ENCODE assay signal across 24 cellular contexts in genomic region chr4:14918336-14918735, GRCh38.
"Had no signal": no experiment of that assay in that cellular context is flagged by ENCODE, and none has a peak within 500 bp of the region (broad histone marks: within the 10 kb centered on the region; RNA-seq: fewer than 3 reads in every experiment).

No MANE protein-coding gene starts in this region.

- H3K4me1 ChIP-seq: colonic mucosa, prostate gland, testis, upper lobe of right lung had no signal

- H3K27me3 ChIP-seq: colonic mucosa, right lobe of liver, testis, upper lobe of right lung had no signal

- H3K36me3 Mint-ChIP-seq: activated CD4-positive, alpha-beta memory T cell treated with anti-CD3 and anti-CD28 coated beads for 36 hours; activated CD8-positive, alpha-beta memory T cell treated with anti-CD3 and anti-CD28 coated beads, Interleukin-2, amount 10 ng/mL, durations not matched to agents 7 days and 5 days; activated naive CD8-positive, alpha-beta T cell treated with anti-CD3 and anti-CD28 coated beads, Interleukin-2, amount 10 ng/mL, durations not matched to agents 7 days and 5 days; brain; T-cell had no signal

- H3K9me3 Mint-ChIP-seq: activated B cell treated with CpG ODN at 0.5 μM for 24 hours; activated CD4-positive, alpha-beta memory T cell treated with anti-CD3 and anti-CD28 coated beads for 36 hours; activated naive CD8-positive, alpha-beta T cell treated with anti-CD3 and anti-CD28 coated beads, Interleukin-2, amount 10 ng/mL, durations not matched to agents 7 days and 5 days; activated T-helper 17 cell treated with anti-CD3 and anti-CD28 coated beads, Interleukin-2, amount 50 U/mL, for 72 hours; stimulated activated naive CD8-positive, alpha-beta T cell treated with anti-CD3 and anti-CD28 coated beads, Interleukin-15, Interleukin-2, amounts not matched to agents 100 ng/mL and 50 ng/mL, for 24 hours; T-cell had no signal

- H3K27ac Mint-ChIP-seq: activated B cell treated with CpG ODN at 0.5 μM for 24 hours; activated CD4-positive, alpha-beta memory T cell treated with anti-CD3 and anti-CD28 coated beads for 36 hours; activated CD8-positive, alpha-beta memory T cell treated with anti-CD3 and anti-CD28 coated beads, Interleukin-2, amount 10 ng/mL, durations not matched to agents 7 days and 5 days; activated naive CD8-positive, alpha-beta T cell treated with anti-CD3 and anti-CD28 coated beads, Interleukin-2, amount 10 ng/mL, durations not matched to agents 7 days and 5 days; activated T-helper 17 cell treated with anti-CD3 and anti-CD28 coated beads, Interleukin-2, amount 50 U/mL, for 72 hours; stimulated activated naive CD8-positive, alpha-beta T cell treated with anti-CD3 and anti-CD28 coated beads, Interleukin-15, Interleukin-2, amounts not matched to agents 100 ng/mL and 50 ng/mL, for 24 hours; T-cell had no signal

- H3K4me3 ChIP-seq: colonic mucosa, lung, prostate gland, right lobe of liver, testis, upper lobe of right lung had no signal

- H3K27ac ChIP-seq: colonic mucosa, prostate gland, testis, upper lobe of right lung had no signal

- H3K4me1 Mint-ChIP-seq: activated B cell treated with CpG ODN at 0.5 μM for 24 hours; activated CD8-positive, alpha-beta memory T cell treated with anti-CD3 and anti-CD28 coated beads, Interleukin-2, amount 10 ng/mL, durations not matched to agents 7 days and 5 days; activated naive CD8-positive, alpha-beta T cell treated with anti-CD3 and anti-CD28 coated beads, Interleukin-2, amount 10 ng/mL, durations not matched to agents 7 days and 5 days; activated T-helper 17 cell treated with anti-CD3 and anti-CD28 coated beads, Interleukin-2, amount 50 U/mL, for 72 hours; T-cell had no signal

- H3K27me3 Mint-ChIP-seq: brain had no signal

- DNase-seq: activated B cell treated with CpG ODN at 0.5 μM for 24 hours; activated CD4-positive, alpha-beta memory T cell treated with anti-CD3 and anti-CD28 coated beads for 36 hours; activated CD4-positive, alpha-beta T cell treated with anti-CD3 and anti-CD28 coated beads for 4 hours; activated CD8-positive, alpha-beta memory T cell treated with anti-CD3 and anti-CD28 coated beads, Interleukin-2, amount 10 ng/mL, durations not matched to agents 7 days and 5 days; activated naive CD4-positive, alpha-beta T cell; activated naive CD8-positive, alpha-beta T cell treated with anti-CD3 and anti-CD28 coated beads, Interleukin-2, amount 10 ng/mL, durations not matched to agents 7 days and 5 days; central memory CD4-positive, alpha-beta T cell; colonic mucosa; erythroblast; right lobe of liver; small intestine; stimulated activated CD4-positive, alpha-beta T cell treated with anti-CD3 and anti-CD28 coated beads, Interleukin-15, amount 100 ng/mL, for 24 hours; stimulated activated CD4-positive, alpha-beta T cell treated with anti-CD3 and anti-CD28 coated beads, Interleukin-2, amount 100 ng/mL, for 48 hours; T-cell; testis; upper lobe of right lung had no signal

- H3K4me3 Mint-ChIP-seq: activated B cell treated with CpG ODN at 0.5 μM for 24 hours; activated CD4-positive, alpha-beta memory T cell treated with anti-CD3 and anti-CD28 coated beads for 36 hours; activated CD8-positive, alpha-beta memory T cell treated with anti-CD3 and anti-CD28 coated beads, Interleukin-2, amount 10 ng/mL, durations not matched to agents 7 days and 5 days; activated naive CD8-positive, alpha-beta T cell treated with anti-CD3 and anti-CD28 coated beads, Interleukin-2, amount 10 ng/mL, durations not matched to agents 7 days and 5 days; activated T-helper 17 cell treated with anti-CD3 and anti-CD28 coated beads, Interleukin-2, amount 50 U/mL, for 72 hours; brain; stimulated activated naive CD8-positive, alpha-beta T cell treated with anti-CD3 and anti-CD28 coated beads, Interleukin-15, Interleukin-2, amounts not matched to agents 100 ng/mL and 50 ng/mL, for 24 hours; T-cell had no signal

- ATAC-seq: activated CD8-positive, alpha-beta memory T cell treated with anti-CD3 and anti-CD28 coated beads, Interleukin-2, amount 10 ng/mL, durations not matched to agents 7 days and 5 days; activated T-helper 17 cell treated with anti-CD3 and anti-CD28 coated beads, Interleukin-2, amount 50 U/mL, for 72 hours; right lobe of liver; SK-N-SH treated with all-trans-retinoic acid at 6 μM for 48 hours; upper lobe of right lung had no signal

- H3K9me3 ChIP-seq: colonic mucosa, prostate gland, right lobe of liver, testis, upper lobe of right lung had no signal

- FAIRE-seq: endometrium, islet of Langerhans had no signal
